15 cellular contexts compared by ENCODE assay signal in the genomic region with DNA sequence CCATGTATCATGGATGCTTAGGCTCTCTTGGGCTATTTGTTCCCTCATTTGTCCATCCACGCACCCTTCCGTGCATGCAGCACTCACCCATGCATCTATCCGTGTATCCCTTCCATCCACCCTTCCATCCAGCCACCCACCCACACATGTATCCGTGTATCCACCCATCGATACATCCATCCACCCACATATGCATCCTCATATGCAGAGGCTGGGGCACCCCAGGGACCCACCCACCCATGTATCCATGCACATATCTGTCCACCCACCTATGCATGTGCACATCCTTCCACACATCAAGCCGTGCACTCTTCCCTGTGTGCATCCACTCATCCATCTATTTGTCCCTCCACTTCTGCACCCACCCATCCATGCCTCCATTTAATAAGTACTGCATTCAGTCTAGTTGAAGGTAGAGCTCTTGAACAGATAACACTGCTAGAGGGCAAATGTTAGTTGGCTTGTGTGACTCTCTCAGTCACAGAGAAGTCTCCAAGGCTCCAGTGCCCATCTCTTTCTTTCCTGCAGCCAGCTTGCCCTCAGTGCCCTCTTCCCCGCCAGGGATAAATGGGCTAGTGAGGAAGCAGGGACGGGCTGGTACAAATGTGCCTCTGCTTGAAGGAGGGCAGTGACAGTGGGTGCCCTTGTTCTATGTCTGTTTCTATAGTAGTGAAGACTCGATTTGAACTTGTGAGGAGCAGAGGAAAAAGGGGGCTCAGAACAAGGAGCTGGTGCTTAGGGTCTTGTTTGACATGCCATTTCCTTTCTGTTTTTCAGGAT.
DNase-seq lines count a peak whose midpoint lies in the region; ATAC-seq and TF ChIP-seq lines count a peak whose summit lies in the region.
"Had no signal": no experiment of that assay in that cellular context is flagged by ENCODE, and none has a peak within 500 bp of the region (broad histone marks: within the 10 kb centered on the region; RNA-seq: fewer than 3 reads in every experiment).

No MANE protein-coding gene starts in this region.

- CTCF ChIA-PET in activated naive CD4-positive, alpha-beta T cell treated with anti-CD3 and anti-CD28 coated beads, Interleukin-2, amount 10 ng/mL, durations not matched to agents 7 days and 5 days (lab: Charles Lee), result interaction anchor here (1.2 to 1.4 kb wide), 3 partner anchors 10 to 64 kb away, joined by 3 to 5 read pairs (median 3); no protein-coding TSS in a partner anchor
- CTCF ChIA-PET in WTC11 (lab: Charles Lee), result interaction anchor here (1.1 to 1.3 kb wide), 2 partner anchors 8 to 10 kb away, joined by 3 to 4 read pairs; no protein-coding TSS in a partner anchor

- no peak for DNase-seq in activated naive CD4-positive, alpha-beta T cell treated with anti-CD3 and anti-CD28 coated beads, Interleukin-2, amount 10 ng/mL, durations not matched to agents 7 days and 5 days
- DNase-seq in activated naive CD4-positive, alpha-beta T cell treated with anti-CD3 and anti-CD28 coated beads, Interleukin-2, amount 50 U/mL, for 72 hours (ENCODE audit: low spot score in 2 of 2), result no peak
- DNase-seq in WTC11 (ENCODE audit: low spot score), result no peak
- peak; percentile 36 for DNase-seq in ecto neural progenitor cell (ENCODE audit: low spot score)
- DNase-seq in progenitor cell of endocrine pancreas (ENCODE audit: low spot score, unreplicated experiment), result no peak
- DNase-seq in GF-D8 (lab: John Stamatoyannopoulos, UW), result no peak
- DNase-seq in DMS53 treated with DMSO at 0.1 percent for 48 hours (lab: John Stamatoyannopoulos, UW; ENCODE audit: unreplicated experiment), result no peak
- DNase-seq: activated CD4-positive, CD25-positive, alpha-beta regulatory T cell; activated naive CD4-positive, alpha-beta T cell; DMS153; H7; Karpas-422; NCI-H446; ovary had no signal

- peak overlapping the region; percentile 83 for H3K4me3 Mint-ChIP-seq in activated naive CD4-positive, alpha-beta T cell treated with anti-CD3 and anti-CD28 coated beads, Interleukin-2, amount 10 ng/mL, durations not matched to agents 7 days and 5 days
- H3K4me3 Mint-ChIP-seq in WTC11 (peak overlapping the region; percentile 35), progenitor cell of endocrine pancreas (ENCODE audit: low read depth) (peak overlapping the region; percentile 77)

- H3K4me1 Mint-ChIP-seq in activated naive CD4-positive, alpha-beta T cell treated with anti-CD3 and anti-CD28 coated beads, Interleukin-2, amount 10 ng/mL, durations not matched to agents 7 days and 5 days, result peaks cover 33% of the 10 kb centered on the region
- H3K4me1 Mint-ChIP-seq in WTC11, result peaks cover 11% of the 10 kb centered on the region
- peaks cover 2% of the 10 kb centered on the region for H3K4me1 Mint-ChIP-seq in progenitor cell of endocrine pancreas (ENCODE audit: low read depth)

- TF ChIP-seq CTCF in WTC11 (IDR thresholded peaks at IDR 0.05) (no peak), progenitor cell of endocrine pancreas (IDR thresholded peaks at IDR 0.05; ENCODE audit: unreplicated experiment) (no peak)

- no peak for ATAC-seq in activated naive CD4-positive, alpha-beta T cell treated with anti-CD3 and anti-CD28 coated beads, Interleukin-2, amount 50 U/mL, for 72 hours
- ATAC-seq in WTC11 (no peak), GM19035 (IDR thresholded peaks at IDR 0.05; ENCODE audit: unreplicated experiment) (no peak)

- peak overlapping the region; percentile 86 for H3K27ac Mint-ChIP-seq in activated naive CD4-positive, alpha-beta T cell treated with anti-CD3 and anti-CD28 coated beads, Interleukin-2, amount 10 ng/mL, durations not matched to agents 7 days and 5 days
- peak overlapping the region in 1 of 2 donors; percentile 97 for H3K27ac Mint-ChIP-seq in activated naive CD4-positive, alpha-beta T cell treated with anti-CD3 and anti-CD28 coated beads, Interleukin-2, amount 50 U/mL, for 72 hours
- no peak overlapping the region for H3K27ac Mint-ChIP-seq in WTC11
- H3K27ac Mint-ChIP-seq in progenitor cell of endocrine pancreas, result no peak overlapping the region

- POLR2A ChIA-PET in WTC11 (lab: Charles Lee), result no interaction called here

- H3K9me3 Mint-ChIP-seq in activated naive CD4-positive, alpha-beta T cell treated with anti-CD3 and anti-CD28 coated beads, Interleukin-2, amount 10 ng/mL, durations not matched to agents 7 days and 5 days, result no peaks in the 10 kb centered on the region
- H3K9me3 Mint-ChIP-seq in activated naive CD4-positive, alpha-beta T cell treated with anti-CD3 and anti-CD28 coated beads, Interleukin-2, amount 50 U/mL, for 72 hours, result no peaks in the 10 kb centered on the region
- H3K9me3 Mint-ChIP-seq in WTC11 (no peaks in the 10 kb centered on the region), progenitor cell of endocrine pancreas (ENCODE audit: low read depth) (no peaks in the 10 kb centered on the region)

- peaks cover 45% of the 10 kb centered on the region for H3K36me3 Mint-ChIP-seq in activated naive CD4-positive, alpha-beta T cell treated with anti-CD3 and anti-CD28 coated beads, Interleukin-2, amount 10 ng/mL, durations not matched to agents 7 days and 5 days
- peaks cover 0 to 15% of the 10 kb centered on the region in 2 donors for H3K36me3 Mint-ChIP-seq in activated naive CD4-positive, alpha-beta T cell treated with anti-CD3 and anti-CD28 coated beads, Interleukin-2, amount 50 U/mL, for 72 hours
- H3K36me3 Mint-ChIP-seq in WTC11, result peaks cover 33% of the 10 kb centered on the region
- H3K36me3 Mint-ChIP-seq in progenitor cell of endocrine pancreas (ENCODE audit: insufficient read depth), result peaks cover 7% of the 10 kb centered on the region

- H3K27me3 Mint-ChIP-seq in activated naive CD4-positive, alpha-beta T cell treated with anti-CD3 and anti-CD28 coated beads, Interleukin-2, amount 10 ng/mL, durations not matched to agents 7 days and 5 days, result no peaks in the 10 kb centered on the region
- peaks cover 7% of the 10 kb centered on the region for H3K27me3 Mint-ChIP-seq in WTC11 (ENCODE audit: low read depth)
- no peaks in the 10 kb centered on the region for H3K27me3 Mint-ChIP-seq in progenitor cell of endocrine pancreas

TF ChIP-seq in WTC11, 78 proteins besides CTCF, POLR2A, EP300 and RAD21 (continues in another document):
- TF ChIP-seq, protein P1, sequence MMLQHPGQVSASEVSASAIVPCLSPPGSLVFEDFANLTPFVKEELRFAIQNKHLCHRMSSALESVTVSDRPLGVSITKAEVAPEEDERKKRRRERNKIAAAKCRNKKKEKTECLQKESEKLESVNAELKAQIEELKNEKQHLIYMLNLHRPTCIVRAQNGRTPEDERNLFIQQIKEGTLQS (CRISPR knock-in tag; conservative IDR thresholded peaks at IDR 0.05), result no peak
- TF ChIP-seq ETV6 (CRISPR knock-in tag; IDR thresholded peaks at IDR 0.05) (no peak), CBFB (CRISPR knock-in tag; IDR thresholded peaks at IDR 0.05; ENCODE audit: low read depth) (no peak), JUN (CRISPR knock-in tag; IDR thresholded peaks at IDR 0.05) (no peak), ZNF416 (CRISPR knock-in tag; IDR thresholded peaks at IDR 0.05) (no peak)
- TF ChIP-seq, protein P2, sequence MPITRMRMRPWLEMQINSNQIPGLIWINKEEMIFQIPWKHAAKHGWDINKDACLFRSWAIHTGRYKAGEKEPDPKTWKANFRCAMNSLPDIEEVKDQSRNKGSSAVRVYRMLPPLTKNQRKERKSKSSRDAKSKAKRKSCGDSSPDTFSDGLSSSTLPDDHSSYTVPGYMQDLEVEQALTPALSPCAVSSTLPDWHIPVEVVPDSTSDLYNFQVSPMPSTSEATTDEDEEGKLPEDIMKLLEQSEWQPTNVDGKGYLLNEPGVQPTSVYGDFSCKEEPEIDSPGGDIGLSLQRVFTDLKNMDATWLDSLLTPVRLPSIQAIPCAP (CRISPR knock-in tag; IDR thresholded peaks at IDR 0.05), result no peak
- TF ChIP-seq, protein P3, sequence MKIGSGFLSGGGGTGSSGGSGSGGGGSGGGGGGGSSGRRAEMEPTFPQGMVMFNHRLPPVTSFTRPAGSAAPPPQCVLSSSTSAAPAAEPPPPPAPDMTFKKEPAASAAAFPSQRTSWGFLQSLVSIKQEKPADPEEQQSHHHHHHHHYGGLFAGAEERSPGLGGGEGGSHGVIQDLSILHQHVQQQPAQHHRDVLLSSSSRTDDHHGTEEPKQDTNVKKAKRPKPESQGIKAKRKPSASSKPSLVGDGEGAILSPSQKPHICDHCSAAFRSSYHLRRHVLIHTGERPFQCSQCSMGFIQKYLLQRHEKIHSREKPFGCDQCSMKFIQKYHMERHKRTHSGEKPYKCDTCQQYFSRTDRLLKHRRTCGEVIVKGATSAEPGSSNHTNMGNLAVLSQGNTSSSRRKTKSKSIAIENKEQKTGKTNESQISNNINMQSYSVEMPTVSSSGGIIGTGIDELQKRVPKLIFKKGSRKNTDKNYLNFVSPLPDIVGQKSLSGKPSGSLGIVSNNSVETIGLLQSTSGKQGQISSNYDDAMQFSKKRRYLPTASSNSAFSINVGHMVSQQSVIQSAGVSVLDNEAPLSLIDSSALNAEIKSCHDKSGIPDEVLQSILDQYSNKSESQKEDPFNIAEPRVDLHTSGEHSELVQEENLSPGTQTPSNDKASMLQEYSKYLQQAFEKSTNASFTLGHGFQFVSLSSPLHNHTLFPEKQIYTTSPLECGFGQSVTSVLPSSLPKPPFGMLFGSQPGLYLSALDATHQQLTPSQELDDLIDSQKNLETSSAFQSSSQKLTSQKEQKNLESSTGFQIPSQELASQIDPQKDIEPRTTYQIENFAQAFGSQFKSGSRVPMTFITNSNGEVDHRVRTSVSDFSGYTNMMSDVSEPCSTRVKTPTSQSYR (CRISPR knock-in tag; IDR thresholded peaks at IDR 0.05), result no peak
- TF ChIP-seq, protein P4, sequence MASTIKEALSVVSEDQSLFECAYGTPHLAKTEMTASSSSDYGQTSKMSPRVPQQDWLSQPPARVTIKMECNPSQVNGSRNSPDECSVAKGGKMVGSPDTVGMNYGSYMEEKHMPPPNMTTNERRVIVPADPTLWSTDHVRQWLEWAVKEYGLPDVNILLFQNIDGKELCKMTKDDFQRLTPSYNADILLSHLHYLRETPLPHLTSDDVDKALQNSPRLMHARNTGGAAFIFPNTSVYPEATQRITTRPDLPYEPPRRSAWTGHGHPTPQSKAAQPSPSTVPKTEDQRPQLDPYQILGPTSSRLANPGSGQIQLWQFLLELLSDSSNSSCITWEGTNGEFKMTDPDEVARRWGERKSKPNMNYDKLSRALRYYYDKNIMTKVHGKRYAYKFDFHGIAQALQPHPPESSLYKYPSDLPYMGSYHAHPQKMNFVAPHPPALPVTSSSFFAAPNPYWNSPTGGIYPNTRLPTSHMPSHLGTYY (CRISPR knock-in tag; IDR thresholded peaks at IDR 0.05), result no peak
